In the genomic region with DNA sequence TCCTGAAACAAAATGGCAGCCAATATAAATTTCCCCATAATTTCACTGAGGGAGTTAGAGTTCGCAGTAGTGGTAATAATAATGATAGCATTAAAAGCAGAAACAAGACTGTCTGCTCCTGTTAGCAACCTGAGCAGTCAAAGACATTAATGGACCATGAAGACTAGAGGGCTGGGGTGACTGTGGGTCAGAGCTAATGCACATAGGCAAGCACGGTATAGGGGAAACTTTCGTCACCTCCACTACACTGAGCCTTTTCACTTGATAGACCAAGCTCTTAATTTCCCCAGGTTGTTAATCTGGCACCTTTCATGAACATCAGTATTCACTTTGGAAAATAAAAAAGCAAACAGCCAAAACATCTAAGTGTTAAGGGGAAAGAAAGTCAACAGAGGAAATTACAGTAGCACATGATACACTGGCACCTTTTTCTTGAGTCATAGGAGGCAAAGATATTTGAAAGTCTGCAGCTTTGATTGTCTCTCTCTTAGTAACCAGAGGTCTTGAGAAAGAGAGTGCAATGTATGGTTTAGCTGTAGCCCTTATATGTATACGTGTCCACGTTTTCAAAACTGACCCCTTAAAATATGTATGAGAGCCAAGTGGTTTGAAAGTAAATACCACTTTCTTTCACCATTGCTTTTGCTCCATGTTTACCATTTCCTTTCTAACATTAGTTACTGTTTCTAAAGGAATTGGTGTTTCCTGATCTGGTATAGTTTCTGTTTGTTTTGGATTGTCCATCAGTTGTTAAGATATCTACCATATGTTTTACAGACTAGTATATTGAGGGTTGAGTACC, we compare ENCODE assay signal across 25 cellular contexts.
A peak's percentile ranks its signal among the peaks of the same experiment; 100 is the strongest.
DNase-seq lines count a peak whose midpoint lies in the region; ATAC-seq, FAIRE-seq and TF ChIP-seq lines count a peak whose summit lies in the region.
"Had no signal": no experiment of that assay in that cellular context is flagged by ENCODE, and none has a peak within 500 bp of the region (broad histone marks: within the 10 kb centered on the region; RNA-seq: fewer than 3 reads in every experiment).

No MANE protein-coding gene starts in this region.

- no peak for TF ChIP-seq POLR2A in IMR-90 (IDR thresholded peaks at IDR 0.05; ENCODE audit: low read depth, low read length)

- no peaks in the 10 kb centered on the region for H4K20me1 ChIP-seq in IMR-90 (ENCODE audit: insufficient read depth, low read length)

- peak overlapping the region; percentile 57; the same call in 1 of the 2 replicates for H3K27ac ChIP-seq in IMR-90 (ENCODE audit: insufficient read depth, low read length)
- H3K27ac ChIP-seq: BLaER1, epithelial cell of prostate had no signal

- TF ChIP-seq RAD21 in IMR-90 (IDR thresholded peaks at IDR 0.05; ENCODE audit: low read length) = no peak

- no peak overlapping the region for H4K8ac ChIP-seq in IMR-90 (ENCODE audit: low read depth in 2 of 2, low read length in 2 of 2)

- H3K4me3 ChIP-seq in IMR-90 (ENCODE audit: insufficient read depth, low read depth, low read length) = no peak overlapping the region
- H3K4me3 ChIP-seq: BLaER1, dorsolateral prefrontal cortex, HAP-1, skin epidermis had no signal

- peak overlapping the region; percentile 51; the same call in 1 of the 2 replicates for H2AK5ac ChIP-seq in IMR-90 (ENCODE audit: low read depth, low read length)

- no peaks in the 10 kb centered on the region for H3K9me1 ChIP-seq in IMR-90 (ENCODE audit: insufficient read depth, low read length)

- peak overlapping the region; percentile 51; the same call in 1 of the 2 replicates for H2BK20ac ChIP-seq in IMR-90 (ENCODE audit: low read depth, low read length)

- H3K4me3 Mint-ChIP-seq in T-helper 2 cell treated with Interferon-gamma antibody and Interleukin-4, amounts not matched to agents 5 μg/mL and 100 μg/mL, for 36 hours = no peak overlapping the region
- H3K4me3 Mint-ChIP-seq: T-helper 17 cell had no signal

- H3K9me3 ChIP-seq in IMR-90 (ENCODE audit: control insufficient read depth, insufficient read depth, low read length) = no peaks in the 10 kb centered on the region
- H3K9me3 ChIP-seq: HAP-1, SK-N-SH had no signal

- H4K5ac ChIP-seq in IMR-90 (ENCODE audit: low read depth, low read length) = peak overlapping the region; percentile 86

- CTCF ChIA-PET in IMR-90 (lab: Yijun Ruan, JAX) = no interaction called here

- H2AFZ ChIP-seq in IMR-90 (replicated peaks; ENCODE audit: low read length, poor library complexity) = no peak overlapping the region

- intact Hi-C loops in IMR-90 (cut with micrococcal nuclease) = no loop called here

- peak overlapping the region; percentile 61; the same call in 1 of the 2 replicates for H2BK120ac ChIP-seq in IMR-90 (ENCODE audit: low read depth, low read length)

- H3K36me3 Mint-ChIP-seq in T-helper 2 cell treated with Interferon-gamma antibody and Interleukin-4, amounts not matched to agents 5 μg/mL and 100 μg/mL, for 36 hours (ENCODE audit: low read depth) = peaks cover 11% of the 10 kb centered on the region

- H3K14ac ChIP-seq in IMR-90 (replicated peaks; ENCODE audit: low read depth, low read length) = 0 out of 2 replicates have a peak overlapping the region, but pooled peaks have one; percentile 58

- 0 out of 2 replicates have a peak overlapping the region, but pooled peaks have one; percentile 63 for H3K23ac ChIP-seq in IMR-90 (ENCODE audit: low read depth, low read length)

- no peak for ATAC-seq in IMR-90 (ENCODE audit: low read depth)
- ATAC-seq: T-helper 17 cell had no signal

- WGBS in IMR-90 (ENCODE audit: extremely low coverage in 2 of 2, insufficient read length in 1 of 2), 2 experiments = no CpG with 5 or more reads among the region's 5 CpGs

- H3K27ac Mint-ChIP-seq in T-helper 2 cell treated with Interferon-gamma antibody and Interleukin-4, amounts not matched to agents 5 μg/mL and 100 μg/mL, for 36 hours = no peak overlapping the region
- H3K27ac Mint-ChIP-seq: T-helper 17 cell had no signal

- H3K4me2 ChIP-seq in IMR-90 (ENCODE audit: low read depth, low read length) = no peak overlapping the region; the same call in 1 of the 2 replicates
- H3K4me2 ChIP-seq: BLaER1, SK-N-SH had no signal

- BruUV-seq in IMR-90 (replicated peaks; lab: Mats Ljungman, UMichigan) = no TSS peak

- peak overlapping the region; percentile 11; the same call in 1 of the 3 replicates for H2BK15ac ChIP-seq in IMR-90 (ENCODE audit: low read depth, low read length)

- H3K4me1 Mint-ChIP-seq in T-helper 2 cell treated with Interferon-gamma antibody and Interleukin-4, amounts not matched to agents 5 μg/mL and 100 μg/mL, for 36 hours (ENCODE audit: low read depth) = peaks cover 11% of the 10 kb centered on the region

- peaks cover 6% of the 10 kb centered on the region for H3K4me1 ChIP-seq in IMR-90 (ENCODE audit: control insufficient read depth, insufficient read depth, low read length)

- H3K4ac ChIP-seq in IMR-90 (ENCODE audit: low read depth, low read length) = peak overlapping the region; percentile 40; the same call in 1 of the 2 replicates

- H3K9ac ChIP-seq in IMR-90 (ENCODE audit: low read depth, low read length) = no peak overlapping the region
- H3K9ac ChIP-seq: BLaER1, SK-N-SH had no signal

- no peak overlapping the region for H3K56ac ChIP-seq in IMR-90 (ENCODE audit: extremely low read depth, insufficient read depth, low read length)

- TF ChIP-seq CTCF in IMR-90 (conservative IDR thresholded peaks at IDR 0.05; ENCODE audit: low read depth, low read length) = no peak

- POLR2A ChIA-PET in IMR-90 (lab: Charles Lee; ENCODE audit: unreplicated experiment) = no interaction called here

- H2AK9ac ChIP-seq in IMR-90 (replicated peaks; ENCODE audit: low read depth, low read length, poor library complexity) = no peak overlapping the region

- 0 out of 2 replicates have a peak overlapping the region, but pooled peaks have one; percentile 32 for H4K91ac ChIP-seq in IMR-90 (ENCODE audit: insufficient read depth, low read depth, low read length)

- peak; percentile 91 for FAIRE-seq in islet of Langerhans (lab: Jason Lieb, UNC)

- dilution Hi-C loops in IMR-90 (cut with HindIII; ENCODE audit: low sequenced_read_pairs, unreplicated experiment) = no loop called here

- H3K36me3 ChIP-seq in IMR-90 (ENCODE audit: control insufficient read depth, insufficient read depth, low read length) = no peaks in the 10 kb centered on the region
- H3K36me3 ChIP-seq: HAP-1 had no signal

- no peak overlapping the region for H2BK5ac ChIP-seq in IMR-90 (ENCODE audit: low read depth, low read length, poor library complexity, severe bottlenecking)

- peak overlapping the region; percentile 33; the same call in 1 of the 2 replicates for H3K18ac ChIP-seq in IMR-90 (ENCODE audit: low read depth, low read length)

- no peaks in the 10 kb centered on the region for H3K27me3 ChIP-seq in IMR-90 (ENCODE audit: control insufficient read depth, insufficient read depth, low read length)
- H3K27me3 ChIP-seq: BLaER1, dorsolateral prefrontal cortex had no signal

- in situ Hi-C loops in IMR-90 (cut with MboI; ENCODE audit: low sequenced_read_pairs) = no loop called here

- H3K79me1 ChIP-seq in IMR-90 (ENCODE audit: low read depth in 1 of 2, low read length in 2 of 2) = peaks cover under 1 to 2% of the 10 kb centered on the region in 2 experiments; a peak in 1 of 4 replicates

- DNase-seq in DMS79 treated with DMSO at 0.1 percent for 48 hours (lab: John Stamatoyannopoulos, UW) = peak; percentile 32
- DNase-seq in IMR-90 = no peak
- DNase-seq in renal cortical epithelial cell (ENCODE audit: low read depth) = peak; percentile 39
- no peak for DNase-seq in T-helper 2 cell treated with Interferon-gamma antibody and Interleukin-4, amounts not matched to agents 5 μg/mL and 100 μg/mL, for 36 hours (ENCODE audit: low spot score)
- DNase-seq in activated gamma-delta T cell treated with Interleukin-2 at 50 U/mL for 16 hours = no peak
- DNase-seq in NCI-H2081 (lab: John Stamatoyannopoulos, UW) = no peak
- no peak for DNase-seq in cerebellar nuclear complex (lab: John Stamatoyannopoulos, UW)
- DNase-seq: activated CD4-positive, alpha-beta T cell treated with anti-CD3 and anti-CD28 coated beads for 4 hours; activated naive CD4-positive, alpha-beta T cell treated with anti-CD3 and anti-CD28 coated beads, Interleukin-2, amount 50 U/mL, for 16 hours; activated T-cell treated with anti-CD3 and anti-CD28 coated beads, Interleukin-2, amount 50 U/mL, for 48 hours; amygdala; caudate nucleus; COR-L47; DND-41; dorsolateral prefrontal cortex; Kasumi-1; NCI-H1694 treated with DMSO at 0.1 percent for 48 hours; NCI-H526; SK-N-SH; T-helper 17 cell had no signal

- no peaks in the 10 kb centered on the region for H3K27me3 Mint-ChIP-seq in T-helper 2 cell treated with Interferon-gamma antibody and Interleukin-4, amounts not matched to agents 5 μg/mL and 100 μg/mL, for 36 hours (ENCODE audit: low read depth)
- H3K27me3 Mint-ChIP-seq: T-helper 17 cell had no signal

- no peaks in the 10 kb centered on the region for H3K9me3 Mint-ChIP-seq in T-helper 2 cell treated with Interferon-gamma antibody and Interleukin-4, amounts not matched to agents 5 μg/mL and 100 μg/mL, for 36 hours

TF ChIP-seq in IMR-90, 13 proteins besides CTCF, POLR2A, EP300 and RAD21:
- TF ChIP-seq NFE2L2 (IDR thresholded peaks at IDR 0.05; ENCODE audit: low read depth, low read length) (no peak), SMC3 (IDR thresholded peaks at IDR 0.05; ENCODE audit: low read depth, low read length) (no peak)

Comparison
In these comparisons a context has a peak if more than half of its experiments do, and no peak if none do; other contexts are left out.
1. DNase-seq: peak in DMS79 treated with DMSO at 0.1 percent for 48 hours (single experiment) and renal cortical epithelial cell (single experiment); none in IMR-90 (single experiment), T-helper 2 cell treated with Interferon-gamma antibody and Interleukin-4, amounts not matched to agents 5 μg/mL and 100 μg/mL, for 36 hours (single experiment), activated gamma-delta T cell treated with Interleukin-2 at 50 U/mL for 16 hours (single experiment), NCI-H2081 (0 of 2) and cerebellar nuclear complex (0 of 2).